Comparison of ENCODE assay signal across 9 cellular contexts in genomic region chr5:34534237-34535108, GRCh38.
DNase-seq lines count a peak whose midpoint lies in the region; ATAC-seq lines count a peak whose summit lies in the region.
"Had no signal": no experiment of that assay in that cellular context is flagged by ENCODE, and none has a peak within 500 bp of the region (broad histone marks: within the 10 kb centered on the region; RNA-seq: fewer than 3 reads in every experiment).

No MANE protein-coding gene starts in this region.

- no peaks in the 10 kb centered on the region for H3K36me3 Mint-ChIP-seq in T-helper 2 cell treated with Interferon-gamma antibody and Interleukin-4, amounts not matched to agents 5 μg/mL and 100 μg/mL, for 36 hours (ENCODE audit: low read depth)
- H3K36me3 Mint-ChIP-seq in activated naive CD4-positive, alpha-beta T cell treated with anti-CD3 and anti-CD28 coated beads, Interleukin-2, amount 10 ng/mL, durations not matched to agents 7 days and 5 days: no peaks in the 10 kb centered on the region
- H3K36me3 Mint-ChIP-seq: naive B cell had no signal

- H3K4me3 Mint-ChIP-seq in T-helper 2 cell treated with Interferon-gamma antibody and Interleukin-4, amounts not matched to agents 5 μg/mL and 100 μg/mL, for 36 hours: no peak overlapping the region
- H3K4me3 Mint-ChIP-seq in activated naive CD4-positive, alpha-beta T cell treated with anti-CD3 and anti-CD28 coated beads, Interleukin-2, amount 10 ng/mL, durations not matched to agents 7 days and 5 days: no peak overlapping the region
- H3K4me3 Mint-ChIP-seq: naive B cell; T-helper 1 cell treated with Interleukin-12 subunit alpha and Interleukin-12 subunit beta and Interleukin-4 antibody, amounts not matched to agents 30 μg/mL and 1 μg/mL, for 36 hours had no signal

- peak; percentile 91 for ATAC-seq in GM18909 (IDR thresholded peaks at IDR 0.05; ENCODE audit: poor library complexity, unreplicated experiment)
- ATAC-seq in HG02798 (IDR thresholded peaks at IDR 0.05; ENCODE audit: poor library complexity, unreplicated experiment): peak; percentile 86

- H3K27ac Mint-ChIP-seq in T-helper 2 cell treated with Interferon-gamma antibody and Interleukin-4, amounts not matched to agents 5 μg/mL and 100 μg/mL, for 36 hours: no peak overlapping the region
- no peak overlapping the region for H3K27ac Mint-ChIP-seq in activated naive CD4-positive, alpha-beta T cell treated with anti-CD3 and anti-CD28 coated beads, Interleukin-2, amount 10 ng/mL, durations not matched to agents 7 days and 5 days
- H3K27ac Mint-ChIP-seq: naive B cell; T-helper 1 cell treated with Interleukin-12 subunit alpha and Interleukin-12 subunit beta and Interleukin-4 antibody, amounts not matched to agents 30 μg/mL and 1 μg/mL, for 36 hours had no signal

- H3K4me1 Mint-ChIP-seq in T-helper 2 cell treated with Interferon-gamma antibody and Interleukin-4, amounts not matched to agents 5 μg/mL and 100 μg/mL, for 36 hours (ENCODE audit: low read depth): peaks cover 12% of the 10 kb centered on the region
- no peaks in the 10 kb centered on the region for H3K4me1 Mint-ChIP-seq in activated naive CD4-positive, alpha-beta T cell treated with anti-CD3 and anti-CD28 coated beads, Interleukin-2, amount 10 ng/mL, durations not matched to agents 7 days and 5 days
- H3K4me1 Mint-ChIP-seq: naive B cell had no signal

- peak; percentile 54 for DNase-seq in T-helper 2 cell treated with Interferon-gamma antibody and Interleukin-4, amounts not matched to agents 5 μg/mL and 100 μg/mL, for 36 hours (ENCODE audit: low spot score)
- DNase-seq in non-pigmented ciliary epithelial cell (ENCODE audit: low read depth) (peak; percentile 93), NCI-H524 (lab: John Stamatoyannopoulos, UW) (no peak), NCI-H526 treated with DMSO at 0.1 percent for 48 hours (lab: John Stamatoyannopoulos, UW) (no peak)
- DNase-seq in activated naive CD4-positive, alpha-beta T cell treated with anti-CD3 and anti-CD28 coated beads, Interleukin-2, amount 10 ng/mL, durations not matched to agents 7 days and 5 days: no peak
- DNase-seq: naive B cell had no signal

- H3K9me3 Mint-ChIP-seq in T-helper 2 cell treated with Interferon-gamma antibody and Interleukin-4, amounts not matched to agents 5 μg/mL and 100 μg/mL, for 36 hours: no peaks in the 10 kb centered on the region
- H3K9me3 Mint-ChIP-seq in activated naive CD4-positive, alpha-beta T cell treated with anti-CD3 and anti-CD28 coated beads, Interleukin-2, amount 10 ng/mL, durations not matched to agents 7 days and 5 days: no peaks in the 10 kb centered on the region
- H3K9me3 Mint-ChIP-seq: T-helper 1 cell treated with Interleukin-12 subunit alpha and Interleukin-12 subunit beta and Interleukin-4 antibody, amounts not matched to agents 30 μg/mL and 1 μg/mL, for 36 hours had no signal

- no peaks in the 10 kb centered on the region for H3K27me3 Mint-ChIP-seq in T-helper 2 cell treated with Interferon-gamma antibody and Interleukin-4, amounts not matched to agents 5 μg/mL and 100 μg/mL, for 36 hours (ENCODE audit: low read depth)
- H3K27me3 Mint-ChIP-seq in activated naive CD4-positive, alpha-beta T cell treated with anti-CD3 and anti-CD28 coated beads, Interleukin-2, amount 10 ng/mL, durations not matched to agents 7 days and 5 days: no peaks in the 10 kb centered on the region

- CTCF ChIA-PET in activated naive CD4-positive, alpha-beta T cell treated with anti-CD3 and anti-CD28 coated beads, Interleukin-2, amount 10 ng/mL, durations not matched to agents 7 days and 5 days (lab: Charles Lee): interaction anchor here (2.7 kb wide), 1 partner anchor 11 kb away, joined by 13 read pairs; no protein-coding TSS in a partner anchor

Comparison
In these comparisons a context has a peak if more than half of its experiments do, and no peak if none do; other contexts are left out.
1. DNase-seq: peak in T-helper 2 cell treated with Interferon-gamma antibody and Interleukin-4, amounts not matched to agents 5 μg/mL and 100 μg/mL, for 36 hours (single experiment) and non-pigmented ciliary epithelial cell (single experiment); none in NCI-H524 (0 of 2), activated naive CD4-positive, alpha-beta T cell treated with anti-CD3 and anti-CD28 coated beads, Interleukin-2, amount 10 ng/mL, durations not matched to agents 7 days and 5 days (single experiment) and NCI-H526 treated with DMSO at 0.1 percent for 48 hours (single experiment).